Comparison of ENCODE assay signal across 16 cellular contexts in genomic region chr10:132375795-132376297, GRCh38.
"Had no signal": no experiment of that assay in that cellular context is flagged by ENCODE, and none has a peak within 500 bp of the region (broad histone marks: within the 10 kb centered on the region; RNA-seq: fewer than 3 reads in every experiment).

No MANE protein-coding gene starts in this region.

- H3K9me3 ChIP-seq: gastrocnemius medialis, thyroid gland had no signal

- H3K4me3 Mint-ChIP-seq: activated naive CD4-positive, alpha-beta T cell treated with anti-CD3 and anti-CD28 coated beads, Interleukin-2, amount 10 ng/mL, durations not matched to agents 7 days and 5 days; activated T-helper 17 cell treated with anti-CD3 and anti-CD28 coated beads, Interleukin-2, amount 50 U/mL, for 72 hours; central memory CD8-positive, alpha-beta T cell; effector memory CD8-positive, alpha-beta T cell; mesothelial cell of epicardium; naive B cell; T-helper 1 cell treated with Interleukin-12 subunit alpha and Interleukin-12 subunit beta and Interleukin-4 antibody, amounts not matched to agents 30 μg/mL and 1 μg/mL, for 36 hours; WTC11 had no signal

- DNase-seq: activated CD4-positive, alpha-beta T cell treated with anti-CD3 and anti-CD28 coated beads for 48 hours; activated CD8-positive, alpha-beta memory T cell treated with anti-CD3 and anti-CD28 coated beads for 24 hours; effector memory CD8-positive, alpha-beta T cell; gastrocnemius medialis; islet precursor cell; naive B cell had no signal

- H3K36me3 Mint-ChIP-seq: activated naive CD4-positive, alpha-beta T cell treated with anti-CD3 and anti-CD28 coated beads, Interleukin-2, amount 10 ng/mL, durations not matched to agents 7 days and 5 days had no signal

- H3K4me3 ChIP-seq: gastrocnemius medialis, skin epidermis, thyroid gland had no signal

- H3K27ac ChIP-seq: epithelial cell of prostate, gastrocnemius medialis, parathyroid adenoma, thyroid gland had no signal

- H3K4me1 ChIP-seq: gastrocnemius medialis, parathyroid adenoma, thyroid gland had no signal

- H3K27ac Mint-ChIP-seq: activated naive CD4-positive, alpha-beta T cell treated with anti-CD3 and anti-CD28 coated beads, Interleukin-2, amount 10 ng/mL, durations not matched to agents 7 days and 5 days; activated T-helper 17 cell treated with anti-CD3 and anti-CD28 coated beads, Interleukin-2, amount 50 U/mL, for 72 hours; effector memory CD8-positive, alpha-beta T cell; mesothelial cell of epicardium; T-helper 1 cell treated with Interleukin-12 subunit alpha and Interleukin-12 subunit beta and Interleukin-4 antibody, amounts not matched to agents 30 μg/mL and 1 μg/mL, for 36 hours; WTC11 had no signal

- H3K9me3 Mint-ChIP-seq: activated naive CD4-positive, alpha-beta T cell treated with anti-CD3 and anti-CD28 coated beads, Interleukin-2, amount 10 ng/mL, durations not matched to agents 7 days and 5 days; activated T-helper 17 cell treated with anti-CD3 and anti-CD28 coated beads, Interleukin-2, amount 50 U/mL, for 72 hours; central memory CD8-positive, alpha-beta T cell; effector memory CD8-positive, alpha-beta T cell; naive B cell; T-helper 1 cell treated with Interleukin-12 subunit alpha and Interleukin-12 subunit beta and Interleukin-4 antibody, amounts not matched to agents 30 μg/mL and 1 μg/mL, for 36 hours had no signal

- ATAC-seq: activated T-helper 17 cell treated with anti-CD3 and anti-CD28 coated beads, Interleukin-2, amount 50 U/mL, for 72 hours; effector memory CD8-positive, alpha-beta T cell; gastrocnemius medialis had no signal

- H3K27me3 ChIP-seq: gastrocnemius medialis, thyroid gland had no signal

- H3K36me3 ChIP-seq: gastrocnemius medialis, thyroid gland had no signal

- H3K27me3 Mint-ChIP-seq: activated T-helper 17 cell treated with anti-CD3 and anti-CD28 coated beads, Interleukin-2, amount 50 U/mL, for 72 hours had no signal
